Comparison of ENCODE assay signal across 13 cellular contexts in the genomic region with DNA sequence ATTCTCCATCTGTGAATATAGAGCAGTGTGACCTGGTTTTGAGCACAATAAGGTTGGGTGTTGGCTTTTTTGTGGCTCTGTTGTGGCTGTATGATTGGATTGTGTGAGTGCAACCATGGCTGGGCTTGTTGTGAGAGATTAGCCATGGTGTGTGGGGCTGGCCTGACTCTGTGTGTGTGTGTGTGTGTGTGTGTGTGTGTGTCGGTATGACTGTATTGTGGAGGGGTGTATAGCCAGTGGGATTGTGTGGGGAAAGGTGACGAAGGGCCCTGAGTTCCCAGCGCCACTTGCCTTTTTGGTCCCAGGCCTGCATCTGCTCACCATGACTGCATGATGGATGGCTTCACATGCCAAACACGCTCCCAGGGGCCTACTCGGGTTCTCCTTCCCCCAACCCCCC. TPM values are rescaled to one million over a fixed set of nuclear protein-coding genes. Genes with fewer than 3 reads are reported as not detected.
DNase-seq lines count a peak whose midpoint lies in the region; ATAC-seq and TF ChIP-seq lines count a peak whose summit lies in the region.
"Had no signal": no experiment of that assay in that cellular context is flagged by ENCODE, and none has a peak within 500 bp of the region (broad histone marks: within the 10 kb centered on the region; RNA-seq: fewer than 3 reads in every experiment).

No MANE protein-coding gene starts in this region.

- TF ChIP-seq CTCF in activated CD8-positive, alpha-beta T cell treated with anti-CD3 and anti-CD28 coated beads for 36 hours (IDR thresholded peaks at IDR 0.05): no peak
- TF ChIP-seq CTCF in glutamatergic neuron (IDR thresholded peaks at IDR 0.05; ENCODE audit: partially characterized antibody, unreplicated experiment) (no peak), type B pancreatic cell (conservative IDR thresholded peaks at IDR 0.05) (no peak)

- no peak for DNase-seq in activated CD8-positive, alpha-beta T cell treated with anti-CD3 and anti-CD28 coated beads, Interleukin-2, amount 10 ng/mL, durations not matched to agents 7 days and 5 days
- DNase-seq in activated CD8-positive, alpha-beta T cell treated with anti-CD3 and anti-CD28 coated beads for 36 hours: no peak
- peak; percentile 64 for DNase-seq in OCI-M1 (lab: John Stamatoyannopoulos, UW)
- DNase-seq in glutamatergic neuron: no peak
- no peak for DNase-seq in type B pancreatic cell (ENCODE audit: extremely low spot score, unreplicated experiment)
- DNase-seq in G401 (ENCODE audit: low spot score): no peak
- no peak for DNase-seq in occipital lobe (lab: John Stamatoyannopoulos, UW)
- DNase-seq in amygdala (lab: John Stamatoyannopoulos, UW): no peak

- CTCF ChIA-PET in activated CD8-positive, alpha-beta T cell treated with anti-CD3 and anti-CD28 coated beads, Interleukin-2, amount 10 ng/mL, durations not matched to agents 7 days and 5 days (lab: Charles Lee): interaction anchor here (0.8 to 7.1 kb wide), 20 partner anchors 7 to 507 kb away, joined by 3 to 107 read pairs (median 6); a partner anchor contains a TSS
- CTCF ChIA-PET in activated CD8-positive, alpha-beta T cell treated with anti-CD3 and anti-CD28 coated beads for 36 hours (lab: Charles Lee): interaction anchor here (0.6 to 5.7 kb wide), 14 partner anchors 10 to 273 kb away, joined by 3 to 98 read pairs (median 6); a partner anchor contains a TSS

- no peaks in the 10 kb centered on the region for H3K36me3 Mint-ChIP-seq in activated CD8-positive, alpha-beta T cell treated with anti-CD3 and anti-CD28 coated beads, Interleukin-2, amount 10 ng/mL, durations not matched to agents 7 days and 5 days (ENCODE audit: low read depth)
- H3K36me3 Mint-ChIP-seq in activated CD8-positive, alpha-beta T cell treated with anti-CD3 and anti-CD28 coated beads for 36 hours (ENCODE audit: low read depth): no peaks in the 10 kb centered on the region
- H3K36me3 Mint-ChIP-seq in glutamatergic neuron (ENCODE audit: unreplicated experiment) (no peaks in the 10 kb centered on the region), type B pancreatic cell (no peaks in the 10 kb centered on the region)
- H3K36me3 Mint-ChIP-seq: activated CD4-positive, alpha-beta memory T cell treated with anti-CD3 and anti-CD28 coated beads for 36 hours; CD4-positive, CD25-positive, alpha-beta regulatory T cell; natural killer cell treated with Interleukin-12 subunit alpha and Interleukin-12 subunit beta and Interleukin-15 and Interleukin-18, amount 100 ng/mL, for 72 hours had no signal

- no peaks in the 10 kb centered on the region for H3K9me3 Mint-ChIP-seq in activated CD8-positive, alpha-beta T cell treated with anti-CD3 and anti-CD28 coated beads, Interleukin-2, amount 10 ng/mL, durations not matched to agents 7 days and 5 days (ENCODE audit: insufficient read depth)
- H3K9me3 Mint-ChIP-seq in activated CD8-positive, alpha-beta T cell treated with anti-CD3 and anti-CD28 coated beads for 36 hours: no peaks in the 10 kb centered on the region
- H3K9me3 Mint-ChIP-seq in glutamatergic neuron (ENCODE audit: unreplicated experiment) (no peaks in the 10 kb centered on the region), type B pancreatic cell (no peaks in the 10 kb centered on the region)
- H3K9me3 Mint-ChIP-seq: activated B cell treated with CpG ODN at 0.5 μM for 24 hours; activated CD4-positive, alpha-beta memory T cell treated with anti-CD3 and anti-CD28 coated beads for 36 hours; CD4-positive, CD25-positive, alpha-beta regulatory T cell; natural killer cell treated with Interleukin-12 subunit alpha and Interleukin-12 subunit beta and Interleukin-15 and Interleukin-18, amount 100 ng/mL, for 72 hours had no signal

- intact Hi-C loops in activated CD8-positive, alpha-beta T cell treated with anti-CD3 and anti-CD28 coated beads for 36 hours (cut with micrococcal nuclease): loop anchor here (5.0 kb wide), 1 partner anchor 35 kb away; no protein-coding TSS in a partner anchor

- POLR2A ChIA-PET in activated CD8-positive, alpha-beta T cell treated with anti-CD3 and anti-CD28 coated beads, Interleukin-2, amount 10 ng/mL, durations not matched to agents 7 days and 5 days (lab: Charles Lee): no interaction called here
- POLR2A ChIA-PET in activated CD8-positive, alpha-beta T cell treated with anti-CD3 and anti-CD28 coated beads for 36 hours (lab: Charles Lee): interaction anchor here (0.7 to 1.0 kb wide), 2 partner anchors 31 to 35 kb away, joined by 3 to 4 read pairs; no protein-coding TSS in a partner anchor

- in situ Hi-C loops in G401 (cut with HindIII; ENCODE audit: low sequenced_read_pairs): no loop called here

- peak; percentile 16 for ATAC-seq in activated CD8-positive, alpha-beta T cell treated with anti-CD3 and anti-CD28 coated beads, Interleukin-2, amount 10 ng/mL, durations not matched to agents 7 days and 5 days
- no peak for ATAC-seq in activated CD8-positive, alpha-beta T cell treated with anti-CD3 and anti-CD28 coated beads for 36 hours

- peaks cover 11% of the 10 kb centered on the region for H3K27me3 Mint-ChIP-seq in activated CD8-positive, alpha-beta T cell treated with anti-CD3 and anti-CD28 coated beads, Interleukin-2, amount 10 ng/mL, durations not matched to agents 7 days and 5 days (ENCODE audit: low read depth)
- H3K27me3 Mint-ChIP-seq in activated CD8-positive, alpha-beta T cell treated with anti-CD3 and anti-CD28 coated beads for 36 hours: no peaks in the 10 kb centered on the region
- H3K27me3 Mint-ChIP-seq in glutamatergic neuron (ENCODE audit: unreplicated experiment) (peaks cover 6% of the 10 kb centered on the region), type B pancreatic cell (no peaks in the 10 kb centered on the region)
- H3K27me3 Mint-ChIP-seq: activated B cell treated with CpG ODN at 0.5 μM for 24 hours; activated CD4-positive, alpha-beta memory T cell treated with anti-CD3 and anti-CD28 coated beads for 36 hours had no signal

- no peak overlapping the region for H3K4me3 Mint-ChIP-seq in activated CD8-positive, alpha-beta T cell treated with anti-CD3 and anti-CD28 coated beads, Interleukin-2, amount 10 ng/mL, durations not matched to agents 7 days and 5 days
- no peak overlapping the region for H3K4me3 Mint-ChIP-seq in activated CD8-positive, alpha-beta T cell treated with anti-CD3 and anti-CD28 coated beads for 36 hours
- H3K4me3 Mint-ChIP-seq in glutamatergic neuron (ENCODE audit: unreplicated experiment): no peak overlapping the region
- peak overlapping the region; percentile 48 for H3K4me3 Mint-ChIP-seq in type B pancreatic cell
- H3K4me3 Mint-ChIP-seq: activated B cell treated with CpG ODN at 0.5 μM for 24 hours; activated CD4-positive, alpha-beta memory T cell treated with anti-CD3 and anti-CD28 coated beads for 36 hours; natural killer cell treated with Interleukin-12 subunit alpha and Interleukin-12 subunit beta and Interleukin-15 and Interleukin-18, amount 100 ng/mL, for 72 hours had no signal

- no peak overlapping the region for H3K27ac Mint-ChIP-seq in activated CD8-positive, alpha-beta T cell treated with anti-CD3 and anti-CD28 coated beads, Interleukin-2, amount 10 ng/mL, durations not matched to agents 7 days and 5 days
- no peak overlapping the region for H3K27ac Mint-ChIP-seq in activated CD8-positive, alpha-beta T cell treated with anti-CD3 and anti-CD28 coated beads for 36 hours
- H3K27ac Mint-ChIP-seq in glutamatergic neuron (ENCODE audit: unreplicated experiment): peak overlapping the region; percentile 30
- H3K27ac Mint-ChIP-seq in type B pancreatic cell: peak overlapping the region; percentile 64
- H3K27ac Mint-ChIP-seq: activated B cell treated with CpG ODN at 0.5 μM for 24 hours; activated CD4-positive, alpha-beta memory T cell treated with anti-CD3 and anti-CD28 coated beads for 36 hours; CD4-positive, CD25-positive, alpha-beta regulatory T cell; natural killer cell treated with Interleukin-12 subunit alpha and Interleukin-12 subunit beta and Interleukin-15 and Interleukin-18, amount 100 ng/mL, for 72 hours had no signal

- H3K4me1 Mint-ChIP-seq in activated CD8-positive, alpha-beta T cell treated with anti-CD3 and anti-CD28 coated beads, Interleukin-2, amount 10 ng/mL, durations not matched to agents 7 days and 5 days (ENCODE audit: low read depth): peaks cover 9% of the 10 kb centered on the region
- H3K4me1 Mint-ChIP-seq in activated CD8-positive, alpha-beta T cell treated with anti-CD3 and anti-CD28 coated beads for 36 hours (ENCODE audit: low read depth): peaks cover 8% of the 10 kb centered on the region
- H3K4me1 Mint-ChIP-seq in glutamatergic neuron (ENCODE audit: low read depth, unreplicated experiment) (peaks cover 11% of the 10 kb centered on the region), type B pancreatic cell (ENCODE audit: unreplicated experiment) (peaks cover 35% of the 10 kb centered on the region)

RNA-seq across cellular contexts. Expression of a gene that starts 5.9 kb away (rescaled TPM):
- total RNA-seq in activated CD8-positive, alpha-beta T cell treated with anti-CD3 and anti-CD28 coated beads, Interleukin-2, amount 10 ng/mL, durations not matched to agents 7 days and 5 days: 1 to 10 TPM; 1.9 to 2.3 TPM
- total RNA-seq in activated CD8-positive, alpha-beta T cell treated with anti-CD3 and anti-CD28 coated beads for 36 hours: 1 to 10 TPM; 6.5 to 7.4 TPM
- total RNA-seq in glutamatergic neuron (ENCODE audit: unreplicated experiment) (8.9 TPM), type B pancreatic cell (ENCODE audit: low replicate concordance) (21.0 and 27.0 TPM in 2 replicates), occipital lobe (3.0 TPM)
- total RNA-seq in G401 (2014; rRNA removed; shearing (Covaris generic)): 0.55 and 1.7 TPM in 2 replicates
- total RNA-seq: dermis blood vessel endothelial cell had no signal

RNA-seq across cellular contexts. Expression of a gene that starts 45.8 kb away (rescaled TPM):
- 1 to 10 TPM; 1.1 to 1.3 TPM for total RNA-seq in activated CD8-positive, alpha-beta T cell treated with anti-CD3 and anti-CD28 coated beads, Interleukin-2, amount 10 ng/mL, durations not matched to agents 7 days and 5 days
- total RNA-seq in activated CD8-positive, alpha-beta T cell treated with anti-CD3 and anti-CD28 coated beads for 36 hours: 1 to 10 TPM; 1.4 to 1.8 TPM
- total RNA-seq in glutamatergic neuron (ENCODE audit: unreplicated experiment): 6.3 TPM
- total RNA-seq in type B pancreatic cell (ENCODE audit: low replicate concordance): 14.9 and 15.6 TPM in 2 replicates
- total RNA-seq in G401 (2014; rRNA removed; shearing (Covaris generic)): 2.2 and 8.1 TPM in 2 replicates
- total RNA-seq in occipital lobe: 7.2 TPM

RNA-seq across cellular contexts. Expression of a gene that starts 58.1 kb away (rescaled TPM):
- 10 to 100 TPM; 20.1 to 20.2 TPM for total RNA-seq in activated CD8-positive, alpha-beta T cell treated with anti-CD3 and anti-CD28 coated beads, Interleukin-2, amount 10 ng/mL, durations not matched to agents 7 days and 5 days
- total RNA-seq in activated CD8-positive, alpha-beta T cell treated with anti-CD3 and anti-CD28 coated beads for 36 hours: 10 to 100 TPM; 35.4 to 35.5 TPM
- total RNA-seq in glutamatergic neuron (ENCODE audit: unreplicated experiment): 45.7 TPM
- total RNA-seq in type B pancreatic cell (ENCODE audit: low replicate concordance): 44.3 and 54.8 TPM in 2 replicates
- total RNA-seq in G401 (2014; rRNA removed; shearing (Covaris generic)): 38.9 and 56.4 TPM in 2 replicates
- 93.9 TPM for total RNA-seq in occipital lobe

Comparison
In these comparisons a context has a peak if more than half of its experiments do, and no peak if none do; other contexts are left out.
1. H3K27ac Mint-ChIP-seq: peak in glutamatergic neuron (single experiment) and type B pancreatic cell (single experiment); none in activated CD8-positive, alpha-beta T cell treated with anti-CD3 and anti-CD28 coated beads, Interleukin-2, amount 10 ng/mL, durations not matched to agents 7 days and 5 days (single experiment) and activated CD8-positive, alpha-beta T cell treated with anti-CD3 and anti-CD28 coated beads for 36 hours (single experiment).